Comparison of ENCODE assay signal across 9 cellular contexts in the genomic region with DNA sequence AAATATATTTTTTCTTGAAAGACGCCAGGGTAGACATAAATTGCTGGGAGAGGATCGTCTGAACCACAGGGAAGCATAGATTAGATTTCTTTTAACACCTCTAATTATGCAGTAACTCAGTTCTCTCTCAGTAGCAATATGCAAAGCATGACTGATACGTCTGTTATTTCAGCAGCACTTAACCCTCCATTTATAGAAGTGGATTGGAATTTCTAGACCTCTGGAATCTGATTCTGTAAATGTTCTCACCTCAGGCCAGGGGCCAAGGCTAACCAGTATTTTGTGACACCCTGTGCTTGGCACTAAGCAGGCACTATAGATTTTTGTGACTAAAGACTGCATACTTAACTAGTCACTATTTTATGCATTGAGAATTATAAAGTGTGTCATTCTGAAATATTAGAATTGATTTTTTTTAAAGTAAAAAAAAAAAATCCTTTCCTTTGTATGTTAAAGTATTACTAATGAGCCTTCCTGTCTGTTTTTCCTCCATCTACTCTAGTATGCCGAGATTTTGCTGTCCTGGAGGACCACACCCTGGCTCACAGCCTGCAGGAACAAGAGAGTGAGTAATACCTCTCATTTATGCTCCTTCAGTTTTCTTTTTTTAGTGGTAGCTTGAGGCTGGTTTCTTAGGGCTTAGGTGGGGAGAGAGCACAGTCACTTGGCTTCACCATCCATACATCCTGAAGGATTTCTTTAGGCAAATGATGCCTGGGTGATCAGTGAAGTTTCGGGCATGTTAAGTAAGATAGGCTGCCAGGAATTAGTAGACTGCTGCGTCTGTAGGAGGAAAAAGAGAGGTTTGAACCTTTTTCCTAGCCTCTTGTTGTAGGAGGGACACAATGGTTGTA. TPM values are rescaled to one million over a fixed set of nuclear protein-coding genes. Genes with fewer than 3 reads are reported as not detected.
A peak's percentile ranks its signal among the peaks of the same experiment; 100 is the strongest.
DNase-seq lines count a peak whose midpoint lies in the region; ATAC-seq and TF ChIP-seq lines count a peak whose summit lies in the region.
"Had no signal": no experiment of that assay in that cellular context is flagged by ENCODE, and none has a peak within 500 bp of the region (broad histone marks: within the 10 kb centered on the region; RNA-seq: fewer than 3 reads in every experiment).

No MANE protein-coding gene starts in this region.

- no peaks in the 10 kb centered on the region for H3K9me3 ChIP-seq in breast epithelium
- no peaks in the 10 kb centered on the region for H3K9me3 ChIP-seq in upper lobe of right lung

- peak overlapping the region; percentile 89 for H3K27ac Mint-ChIP-seq in MCF 10A (ENCODE audit: low read depth, unreplicated experiment)
- H3K27ac Mint-ChIP-seq in progenitor cell of endocrine pancreas, result no peak overlapping the region

- no peaks in the 10 kb centered on the region for H3K27me3 ChIP-seq in breast epithelium
- no peaks in the 10 kb centered on the region for H3K27me3 ChIP-seq in upper lobe of right lung

- H3K36me3 ChIP-seq in breast epithelium, result no peaks in the 10 kb centered on the region
- peaks cover 45% of the 10 kb centered on the region for H3K36me3 ChIP-seq in upper lobe of right lung

- BruUV-seq in MCF 10A (replicated peaks; lab: Mats Ljungman, UMichigan), result no TSS peak

- H3K36me3 Mint-ChIP-seq in MCF 10A (ENCODE audit: insufficient read depth, unreplicated experiment), result peaks cover 27% of the 10 kb centered on the region
- peaks cover 18% of the 10 kb centered on the region for H3K36me3 Mint-ChIP-seq in progenitor cell of endocrine pancreas (ENCODE audit: insufficient read depth)

- POLR2A ChIA-PET in MCF 10A (lab: Yijun Ruan, JAX), result interaction anchor here (1.0 to 3.0 kb wide), 15 partner anchors 9 to 28 kb away, joined by 3 to 17 read pairs (median 4); a partner anchor contains a TSS

- H3K4me1 Mint-ChIP-seq in MCF 10A (ENCODE audit: insufficient read depth, unreplicated experiment), result peaks cover 43% of the 10 kb centered on the region
- peaks cover 11% of the 10 kb centered on the region for H3K4me1 Mint-ChIP-seq in progenitor cell of endocrine pancreas (ENCODE audit: low read depth)

- H3K27ac ChIP-seq in breast epithelium (no peak overlapping the region), upper lobe of right lung (peak overlapping the region; percentile 38)

- H3K27me3 Mint-ChIP-seq in MCF 10A (ENCODE audit: insufficient read depth, unreplicated experiment), result no peaks in the 10 kb centered on the region
- H3K27me3 Mint-ChIP-seq in progenitor cell of endocrine pancreas, result no peaks in the 10 kb centered on the region

- DNase-seq in MCF 10A (ENCODE audit: unreplicated experiment), result peak; percentile 76
- no peak for DNase-seq in breast epithelium (ENCODE audit: low spot score in 2 of 2)
- peak; percentile 56 for DNase-seq in dedifferentiated amniotic fluid mesenchymal stem cell (ENCODE audit: extremely low spot score)
- peak; percentile 34 to 84 for DNase-seq in lower leg skin (ENCODE audit: low spot score in 2 of 2)
- DNase-seq in upper lobe of right lung, result no peak
- no peak for DNase-seq in progenitor cell of endocrine pancreas (ENCODE audit: low spot score, unreplicated experiment)
- DNase-seq: 8988T had no signal

- H3K4me1 ChIP-seq in breast epithelium, result peaks cover 0 to 6% of the 10 kb centered on the region in 2 donors
- peaks cover 25% of the 10 kb centered on the region for H3K4me1 ChIP-seq in upper lobe of right lung

- CTCF ChIA-PET in MCF 10A (lab: Yijun Ruan, JAX), result interaction anchor here (0.5 to 1.3 kb wide), 5 partner anchors 15 to 1009 kb away, joined by 3 to 5 read pairs (median 3); no protein-coding TSS in a partner anchor

- H3K9me3 Mint-ChIP-seq in MCF 10A (ENCODE audit: unreplicated experiment) (no peaks in the 10 kb centered on the region), progenitor cell of endocrine pancreas (ENCODE audit: low read depth) (no peaks in the 10 kb centered on the region)

- ATAC-seq in upper lobe of right lung, result peak; percentile 39
- ATAC-seq in GM18517 (IDR thresholded peaks at IDR 0.05; ENCODE audit: unreplicated experiment), result no peak
- ATAC-seq in HG02981 (IDR thresholded peaks at IDR 0.05; ENCODE audit: unreplicated experiment), result no peak

- TF ChIP-seq POLR2A in breast epithelium (IDR thresholded peaks at IDR 0.05) (no peak), lower leg skin (IDR thresholded peaks at IDR 0.05) (no peak)

- intact Hi-C loops in MCF 10A (cut with micrococcal nuclease) (loop anchor here (2.0 kb wide), 1 partner anchor 26 kb away; a partner anchor contains a TSS), breast epithelium (cut with DNase I; ENCODE audit: low total_unique reads) (no loop called here), lower leg skin (cut with DNase I; ENCODE audit: low total_unique reads) (no loop called here), upper lobe of right lung (cut with DNase I) (no loop called here)

- peak overlapping the region; percentile 45 for H3K4me3 Mint-ChIP-seq in MCF 10A (ENCODE audit: unreplicated experiment)
- H3K4me3 Mint-ChIP-seq in progenitor cell of endocrine pancreas (ENCODE audit: low read depth), result no peak overlapping the region

- WGBS in lower leg skin, 2 donors, result 41% methylated on average over 6 of the region's 6 CpGs

- TF ChIP-seq CTCF in MCF 10A (IDR thresholded peaks at IDR 0.05; ENCODE audit: unreplicated experiment), result no peak
- TF ChIP-seq CTCF in breast epithelium (IDR thresholded peaks at IDR 0.05), result no peak
- no peak for TF ChIP-seq CTCF in lower leg skin (IDR thresholded peaks at IDR 0.05)
- no peak for TF ChIP-seq CTCF in upper lobe of right lung (IDR thresholded peaks at IDR 0.05)
- TF ChIP-seq CTCF in progenitor cell of endocrine pancreas (IDR thresholded peaks at IDR 0.05; ENCODE audit: unreplicated experiment), result no peak

- H3K4me3 ChIP-seq in breast epithelium, result no peak overlapping the region
- H3K4me3 ChIP-seq in lower leg skin (ENCODE audit: low read depth, poor library complexity, severe bottlenecking), result no peak overlapping the region
- no peak overlapping the region for H3K4me3 ChIP-seq in upper lobe of right lung

RNA-seq across cellular contexts. Expression of a gene that starts 26.5 kb away (rescaled TPM):
- total RNA-seq in MCF 10A (2022) (0.26 TPM in 1 of 2 replicates, not detected in the other), breast epithelium (under 1 TPM in 1 of 3 donors, not detected in 2; 0.15 TPM), lower leg skin (not detected), upper lobe of right lung (0.75 TPM), progenitor cell of endocrine pancreas (0.62 TPM in 1 of 2 replicates, not detected in the other)

RNA-seq across cellular contexts. Expression of a gene that starts 27.6 kb away (rescaled TPM):
- total RNA-seq in MCF 10A (2022), result 100 and 115 TPM in 2 replicates
- total RNA-seq in breast epithelium, result 100 to 1,000 TPM in 1 of 3 donors, 10 to 100 TPM in 2; 86.9 to 101 (median 93.4) TPM
- total RNA-seq in lower leg skin, result 10 to 100 TPM; 27.8 to 58.7 (median 34.5) TPM
- total RNA-seq in upper lobe of right lung, result 73.2 TPM
- 65.5 and 66.3 TPM in 2 replicates for total RNA-seq in progenitor cell of endocrine pancreas

Comparison
In these comparisons a context has a peak if more than half of its experiments do, and no peak if none do; other contexts are left out.
1. DNase-seq: peak in MCF 10A (single experiment), dedifferentiated amniotic fluid mesenchymal stem cell (single experiment) and lower leg skin (2 of 2); none in breast epithelium (0 of 2), upper lobe of right lung (single experiment) and progenitor cell of endocrine pancreas (single experiment).